Comparison of ENCODE assay signal across 8 cellular contexts in genomic region chr18:26863122-26863879, GRCh38. TPM values are rescaled to one million over a fixed set of nuclear protein-coding genes. Genes with fewer than 3 reads are reported as not detected.
DNase-seq lines count a peak whose midpoint lies in the region; ATAC-seq, FAIRE-seq and TF ChIP-seq lines count a peak whose summit lies in the region.

No MANE protein-coding gene starts in this region.

- 2 to 10% (median 3%) methylated on average over 10 to 40 of the region's 40 CpGs for WGBS in stomach, 5 donors

- no peak for FAIRE-seq in HTR-8/SVneo (lab: Jason Lieb, UNC)

- TF ChIP-seq POLR2A in stomach (IDR thresholded peaks at IDR 0.05): peak in 1 of 4 donors; percentile 21

- intact Hi-C loops in stomach (cut with DNase I; ENCODE audit: low total_unique reads): no loop called here

- DNase-seq in adipocyte (ENCODE audit: low read depth) (no peak), stomach (peak; percentile 92), HTR-8/SVneo (ENCODE audit: insufficient read length, low spot score) (no peak), NAMALWA (ENCODE audit: low spot score) (no peak)

- TF ChIP-seq CTCF in stomach (IDR thresholded peaks at IDR 0.05): no peak

- ATAC-seq in GM19463 (IDR thresholded peaks at IDR 0.05; ENCODE audit: unreplicated experiment): no peak
- ATAC-seq in GM21529 (IDR thresholded peaks at IDR 0.05; ENCODE audit: unreplicated experiment): no peak

- H3K9me3 ChIP-seq in HUES6 (ENCODE audit: control insufficient read depth, insufficient read depth, low read depth, low read length) (no peaks in the 10 kb centered on the region), adipocyte (ENCODE audit: control insufficient read depth, low read length) (no peaks in the 10 kb centered on the region), iPS-18a (ENCODE audit: control insufficient read depth, low read depth, low read length) (no peaks in the 10 kb centered on the region), stomach (no peaks in the 10 kb centered on the region)

- no peaks in the 10 kb centered on the region for H3K36me3 ChIP-seq in HUES6 (ENCODE audit: control insufficient read depth, insufficient read depth, low read length)
- H3K36me3 ChIP-seq in adipocyte (ENCODE audit: control insufficient read depth, insufficient read depth, low read length, severe bottlenecking): no peaks in the 10 kb centered on the region
- H3K36me3 ChIP-seq in iPS-18a (ENCODE audit: control insufficient read depth, low read depth, low read length): no peaks in the 10 kb centered on the region
- H3K36me3 ChIP-seq in stomach: no peaks in the 10 kb centered on the region

- H3K4me3 ChIP-seq in HUES6 (ENCODE audit: low read depth, low read length): peak overlapping the region; percentile 64
- peak overlapping the region; percentile 44 for H3K4me3 ChIP-seq in adipocyte (ENCODE audit: low read length)
- peak overlapping the region; percentile 63 for H3K4me3 ChIP-seq in iPS-18a (ENCODE audit: low read length)
- peak overlapping the region; percentile 37 to 44 (median 39) for H3K4me3 ChIP-seq in stomach

- no peak for TF ChIP-seq EP300 in stomach (IDR thresholded peaks at IDR 0.05)

- peaks cover 34% of the 10 kb centered on the region for H3K27me3 ChIP-seq in HUES6 (ENCODE audit: control insufficient read depth, insufficient read depth, low read length)
- peaks cover 35% of the 10 kb centered on the region for H3K27me3 ChIP-seq in adipocyte (replicated peaks; ENCODE audit: control insufficient read depth, insufficient read depth, low read length)
- peaks cover 24% of the 10 kb centered on the region for H3K27me3 ChIP-seq in iPS-18a (ENCODE audit: control insufficient read depth, insufficient read depth, low read length)
- peaks cover 0 to 22% (median 13%) of the 10 kb centered on the region in 3 donors for H3K27me3 ChIP-seq in stomach

- H3K27ac ChIP-seq in HUES6 (ENCODE audit: low read depth, low read length): no peak overlapping the region
- no peak overlapping the region for H3K27ac ChIP-seq in iPS-18a (ENCODE audit: low read length)
- peak overlapping the region; percentile 59 to 90 (median 73) for H3K27ac ChIP-seq in stomach

- peaks cover 11% of the 10 kb centered on the region for H3K4me1 ChIP-seq in HUES6 (ENCODE audit: control insufficient read depth, insufficient read depth, low read length)
- H3K4me1 ChIP-seq in adipocyte (ENCODE audit: control insufficient read depth, insufficient read depth, low read length): no peaks in the 10 kb centered on the region
- H3K4me1 ChIP-seq in iPS-18a (ENCODE audit: control insufficient read depth, low read depth, low read length): peaks cover 30% of the 10 kb centered on the region
- H3K4me1 ChIP-seq in stomach: peaks cover 7 to 36% (median 13%) of the 10 kb centered on the region in 4 donors

- H3K9ac ChIP-seq in HUES6 (ENCODE audit: low read length) (peak overlapping the region; percentile 35), adipocyte (ENCODE audit: low read length) (no peak overlapping the region), iPS-18a (ENCODE audit: low read length) (peak overlapping the region; percentile 17)

RNA-seq across cellular contexts. Expression of gene AQP4, which starts 2.2 kb away (rescaled TPM):
- total RNA-seq in stomach: 100 to 1,000 TPM in 1 of 5 donors, 10 to 100 TPM in 1, 1 to 10 TPM in 2, not detected in 1; 6.7 to 115 (median 9.9) TPM
- polyA plus RNA-seq in stomach: 1 to 10 TPM in 2 of 3 donors, under 1 TPM in 1; 0.83 to 8.2 (median 1.9) TPM

Comparison
In these comparisons a context has a peak if more than half of its experiments do, and no peak if none do; other contexts are left out.
1. H3K27ac ChIP-seq: peak in stomach (5 of 5); none in HUES6 (single experiment) and iPS-18a (single experiment).
2. Peak in every context shown above with its lines, with median percentiles within 50 percentile points of each other: H3K4me3 ChIP-seq.